1 cellular context compared by ENCODE assay signal in the genomic region with DNA sequence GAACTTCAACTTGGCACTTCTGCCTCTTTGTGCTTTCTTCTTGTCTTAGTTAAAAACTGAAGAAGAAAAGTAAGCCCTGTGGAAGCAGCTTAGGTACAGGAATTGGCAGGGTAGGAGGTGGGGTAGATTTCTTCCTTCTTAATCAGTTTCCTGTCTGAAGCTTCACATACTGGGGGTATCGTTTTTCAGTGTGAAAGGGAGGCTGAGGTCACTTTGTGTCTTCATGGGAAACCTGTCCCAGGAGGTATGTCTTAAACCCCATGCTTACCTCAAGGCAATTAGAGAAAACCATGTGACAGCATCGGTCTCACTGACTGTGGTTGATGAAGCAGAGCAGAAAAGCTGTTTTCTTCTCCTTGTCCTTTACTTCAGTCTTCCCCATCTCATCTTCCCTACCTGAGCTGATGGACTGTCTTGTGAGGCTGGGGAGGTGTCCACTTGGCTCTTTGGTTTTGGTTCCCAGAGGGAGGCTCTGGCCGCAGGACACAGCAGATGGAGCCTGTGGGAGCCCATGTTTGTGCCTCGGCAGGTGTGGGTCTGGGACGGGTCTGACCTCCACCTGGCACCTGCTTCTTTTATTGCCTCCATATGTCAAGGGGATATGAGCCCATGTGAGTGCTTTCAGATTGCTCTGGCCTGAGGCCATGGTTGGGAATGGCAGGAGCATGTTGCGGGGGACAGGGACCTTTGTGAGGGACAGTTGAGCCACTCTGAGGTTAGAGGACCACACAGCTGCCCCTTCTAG.
TF ChIP-seq lines count a peak whose summit lies in the region.

No MANE protein-coding gene starts in this region.

TF ChIP-seq in IMR-90, 13 proteins besides CTCF, POLR2A, EP300 and RAD21 (continued from another document):
- no peak for TF ChIP-seq ELK1 (IDR thresholded peaks at IDR 0.05; ENCODE audit: borderline replicate concordance, low read depth, low read length)
- no peak for TF ChIP-seq RCOR1 (IDR thresholded peaks at IDR 0.05; ENCODE audit: insufficient replicate concordance, low read length)
